ENCODE assay signal across 25 cellular contexts in the genomic region with DNA sequence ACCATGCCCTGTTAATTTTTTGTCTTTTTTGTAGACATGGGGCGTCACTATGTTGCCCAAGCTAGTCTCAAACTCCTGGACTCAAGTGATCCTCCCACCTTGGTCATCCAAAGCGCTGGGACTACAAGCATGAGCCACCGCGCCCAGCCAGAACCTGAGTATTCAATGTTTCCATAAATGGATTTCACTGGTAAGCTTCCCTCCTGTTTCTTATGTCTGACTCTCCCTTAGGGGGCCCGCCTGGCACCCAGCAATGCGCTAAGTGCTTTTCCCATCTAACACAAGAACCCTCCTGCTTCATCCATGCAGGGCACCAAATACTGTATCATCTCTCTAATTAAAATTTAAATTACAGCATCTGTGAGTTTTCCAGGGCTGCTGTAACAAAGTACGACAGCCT. TPM values are rescaled to one million over a fixed set of nuclear protein-coding genes. Genes with fewer than 3 reads are reported as not detected.
"Had no signal": no experiment of that assay in that cellular context is flagged by ENCODE, and none has a peak within 500 bp of the region (broad histone marks: within the 10 kb centered on the region; RNA-seq: fewer than 3 reads in every experiment).

No MANE protein-coding gene starts in this region.

- DNase-seq: hippocampal formation; left ventricle myocardium inferior; mesendoderm; midbrain; mucosa of descending colon; naive thymus-derived CD4-positive, alpha-beta T cell; nucleus accumbens; right lobe of liver; stimulated activated CD4-positive, alpha-beta T cell treated with anti-CD3 and anti-CD28 coated beads, Interleukin-12 subunit alpha, Interleukin-12 subunit beta, amount 100 ng/mL, for 4 hours; stimulated activated CD4-positive, alpha-beta T cell treated with anti-CD3 and anti-CD28 coated beads, Interleukin-15, amount 100 ng/mL, for 24 hours; stimulated activated CD4-positive, alpha-beta T cell treated with anti-CD3 and anti-CD28 coated beads, Interleukin-2, amount 100 ng/mL, for 24 hours; stimulated activated CD4-positive, alpha-beta T cell treated with anti-CD3 and anti-CD28 coated beads, Interleukin-4, amount 100 ng/mL, for 1 hour; stimulated activated naive B cell treated with anti-CD40 and anti-IgM and Interleukin-4, amounts not matched to agents 10 μg/mL and 1 μg/mL and 100 μg/mL, for 72 hours; stimulated activated naive CD8-positive, alpha-beta T cell treated with anti-CD3 and anti-CD28 coated beads, Interleukin-15, Interleukin-2, amounts not matched to agents 100 U/mL and 50 U/mL, for 24 hours; stomach; testis; thyroid gland; transverse colon; upper lobe of right lung had no signal

- H3K36me3 ChIP-seq: left ventricle myocardium inferior, right atrium auricular region, right lobe of liver, stomach, thyroid gland, transverse colon, upper lobe of right lung had no signal

- H2AFZ ChIP-seq: parathyroid adenoma had no signal

- ATAC-seq: mucosa of descending colon; naive thymus-derived CD4-positive, alpha-beta T cell; natural killer cell treated with Interleukin-12 subunit alpha and Interleukin-12 subunit beta and Interleukin-15 and Interleukin-18, amount 100 ng/mL, for 72 hours; right lobe of liver; stimulated activated naive B cell treated with anti-CD40 and anti-IgM and Interleukin-4, amounts not matched to agents 10 μg/mL and 1 μg/mL and 100 μg/mL, for 72 hours; stimulated activated naive CD8-positive, alpha-beta T cell treated with anti-CD3 and anti-CD28 coated beads, Interleukin-15, Interleukin-2, amounts not matched to agents 100 U/mL and 50 U/mL, for 24 hours; upper lobe of right lung had no signal

- H3K4me3 Mint-ChIP-seq: naive thymus-derived CD4-positive, alpha-beta T cell; natural killer cell treated with Interleukin-12 subunit alpha and Interleukin-12 subunit beta and Interleukin-15 and Interleukin-18, amount 100 ng/mL, for 72 hours; stimulated activated naive B cell treated with anti-CD40 and anti-IgM and Interleukin-4, amounts not matched to agents 10 μg/mL and 1 μg/mL and 100 μg/mL, for 72 hours had no signal

- H3K4me1 Mint-ChIP-seq: stimulated activated naive B cell treated with anti-CD40 and anti-IgM and Interleukin-4, amounts not matched to agents 10 μg/mL and 1 μg/mL and 100 μg/mL, for 72 hours had no signal

- H3K27me3 Mint-ChIP-seq: natural killer cell treated with Interleukin-12 subunit alpha and Interleukin-12 subunit beta and Interleukin-15 and Interleukin-18, amount 100 ng/mL, for 72 hours; progenitor cell of endocrine pancreas had no signal

- H3K9me3 ChIP-seq: mucosa of descending colon, right atrium auricular region, right lobe of liver, testis, thyroid gland, transverse colon, upper lobe of right lung had no signal

- H3K4me3 ChIP-seq: left ventricle myocardium inferior, lung, mucosa of descending colon, right atrium auricular region, right lobe of liver, smooth muscle cell, stomach, testis, thyroid gland, transverse colon, upper lobe of right lung had no signal

- H3K4me1 ChIP-seq: left ventricle myocardium inferior, parathyroid adenoma, right atrium auricular region, right lobe of liver, thyroid gland, upper lobe of right lung had no signal

- H3K27me3 ChIP-seq: right atrium auricular region, right lobe of liver, stomach, testis, thyroid gland, transverse colon, upper lobe of right lung had no signal

- H3K27ac Mint-ChIP-seq: naive thymus-derived CD4-positive, alpha-beta T cell; natural killer cell treated with Interleukin-12 subunit alpha and Interleukin-12 subunit beta and Interleukin-15 and Interleukin-18, amount 100 ng/mL, for 72 hours; progenitor cell of endocrine pancreas; stimulated activated naive B cell treated with anti-CD40 and anti-IgM and Interleukin-4, amounts not matched to agents 10 μg/mL and 1 μg/mL and 100 μg/mL, for 72 hours had no signal

- H3K4me2 ChIP-seq: smooth muscle cell had no signal

- H3K9ac ChIP-seq: parathyroid adenoma had no signal

- H3K36me3 Mint-ChIP-seq: natural killer cell treated with Interleukin-12 subunit alpha and Interleukin-12 subunit beta and Interleukin-15 and Interleukin-18, amount 100 ng/mL, for 72 hours; stimulated activated naive B cell treated with anti-CD40 and anti-IgM and Interleukin-4, amounts not matched to agents 10 μg/mL and 1 μg/mL and 100 μg/mL, for 72 hours had no signal

- H3K79me2 ChIP-seq: parathyroid adenoma had no signal

- H3K27ac ChIP-seq: left ventricle myocardium inferior, parathyroid adenoma, right atrium auricular region, right lobe of liver, stomach, testis, thyroid gland, transverse colon, upper lobe of right lung had no signal

- H3K9me3 Mint-ChIP-seq: natural killer cell treated with Interleukin-12 subunit alpha and Interleukin-12 subunit beta and Interleukin-15 and Interleukin-18, amount 100 ng/mL, for 72 hours had no signal

RNA-seq across cellular contexts. Expression of a gene that starts 44.9 kb away (rescaled TPM):
- total RNA-seq: smooth muscle cell had no signal
- polyA plus RNA-seq: naive thymus-derived CD4-positive, alpha-beta T cell; smooth muscle cell had no signal
